ENCODE assay signal across 15 cellular contexts in genomic region chr3:59953104-59953503, GRCh38.
DNase-seq lines count a peak whose midpoint lies in the region; ATAC-seq lines count a peak whose summit lies in the region.
"Had no signal": no experiment of that assay in that cellular context is flagged by ENCODE, and none has a peak within 500 bp of the region (broad histone marks: within the 10 kb centered on the region; RNA-seq: fewer than 3 reads in every experiment).

No MANE protein-coding gene starts in this region.

- ATAC-seq in GM21529 (IDR thresholded peaks at IDR 0.05; ENCODE audit: unreplicated experiment): no peak

- peaks cover 58% of the 10 kb centered on the region for H3K36me3 Mint-ChIP-seq in activated naive CD4-positive, alpha-beta T cell treated with anti-CD3 and anti-CD28 coated beads, Interleukin-2, amount 50 U/mL, for 24 hours
- peaks cover 57% of the 10 kb centered on the region for H3K36me3 Mint-ChIP-seq in T-helper 2 cell treated with Interferon-gamma antibody and Interleukin-4, amounts not matched to agents 5 μg/mL and 100 μg/mL, for 36 hours (ENCODE audit: low read depth)
- peaks cover 65% of the 10 kb centered on the region for H3K36me3 Mint-ChIP-seq in activated T-helper 2 cell treated with anti-CD3 and anti-CD28 coated beads, Interferon-gamma antibody, Interleukin-2, Interleukin-4, amounts not matched to agents 10 μg/mL and 5 μg/mL and 100 μg/mL, durations not matched to agents 14 hours and 24 hours and 36 hours (ENCODE audit: low read depth)

- intact Hi-C loops in activated T-helper 2 cell treated with anti-CD3 and anti-CD28 coated beads, Interferon-gamma antibody, Interleukin-2, Interleukin-4, amounts not matched to agents 10 μg/mL and 5 μg/mL and 100 μg/mL, durations not matched to agents 14 hours and 24 hours and 36 hours (cut with micrococcal nuclease): no loop called here
- intact Hi-C loops in posterior vena cava (cut with DNase I): no loop called here

- H3K9me3 Mint-ChIP-seq in activated naive CD4-positive, alpha-beta T cell treated with anti-CD3 and anti-CD28 coated beads, Interleukin-2, amount 50 U/mL, for 24 hours: peaks cover 15% of the 10 kb centered on the region
- H3K9me3 Mint-ChIP-seq in T-helper 2 cell treated with Interferon-gamma antibody and Interleukin-4, amounts not matched to agents 5 μg/mL and 100 μg/mL, for 36 hours: peaks cover 32% of the 10 kb centered on the region
- H3K9me3 Mint-ChIP-seq in activated T-helper 2 cell treated with anti-CD3 and anti-CD28 coated beads, Interferon-gamma antibody, Interleukin-2, Interleukin-4, amounts not matched to agents 10 μg/mL and 5 μg/mL and 100 μg/mL, durations not matched to agents 14 hours and 24 hours and 36 hours: peaks cover 32% of the 10 kb centered on the region
- H3K9me3 Mint-ChIP-seq: H9 had no signal

- in situ Hi-C loops in ACHN (cut with HindIII; ENCODE audit: low pct_ligation_motif_present, low pct_unique_long_range_greater_than_20kb, low sequenced_read_pairs): no loop called here

- H3K27me3 Mint-ChIP-seq in activated naive CD4-positive, alpha-beta T cell treated with anti-CD3 and anti-CD28 coated beads, Interleukin-2, amount 50 U/mL, for 24 hours: no peaks in the 10 kb centered on the region
- no peaks in the 10 kb centered on the region for H3K27me3 Mint-ChIP-seq in T-helper 2 cell treated with Interferon-gamma antibody and Interleukin-4, amounts not matched to agents 5 μg/mL and 100 μg/mL, for 36 hours (ENCODE audit: low read depth)
- H3K27me3 Mint-ChIP-seq in activated T-helper 2 cell treated with anti-CD3 and anti-CD28 coated beads, Interferon-gamma antibody, Interleukin-2, Interleukin-4, amounts not matched to agents 10 μg/mL and 5 μg/mL and 100 μg/mL, durations not matched to agents 14 hours and 24 hours and 36 hours (ENCODE audit: low read depth): no peaks in the 10 kb centered on the region
- H3K27me3 Mint-ChIP-seq: CD4-positive, alpha-beta T cell had no signal

- peak overlapping the region; percentile 64 for H3K27ac Mint-ChIP-seq in activated naive CD4-positive, alpha-beta T cell treated with anti-CD3 and anti-CD28 coated beads, Interleukin-2, amount 50 U/mL, for 24 hours
- peak overlapping the region; percentile 19 for H3K27ac Mint-ChIP-seq in T-helper 2 cell treated with Interferon-gamma antibody and Interleukin-4, amounts not matched to agents 5 μg/mL and 100 μg/mL, for 36 hours
- peak overlapping the region; percentile 47 for H3K27ac Mint-ChIP-seq in activated T-helper 2 cell treated with anti-CD3 and anti-CD28 coated beads, Interferon-gamma antibody, Interleukin-2, Interleukin-4, amounts not matched to agents 10 μg/mL and 5 μg/mL and 100 μg/mL, durations not matched to agents 14 hours and 24 hours and 36 hours
- H3K27ac Mint-ChIP-seq: CD4-positive, alpha-beta T cell; H9 had no signal

- peaks cover 83% of the 10 kb centered on the region for H3K4me1 Mint-ChIP-seq in activated naive CD4-positive, alpha-beta T cell treated with anti-CD3 and anti-CD28 coated beads, Interleukin-2, amount 50 U/mL, for 24 hours
- peaks cover 12% of the 10 kb centered on the region for H3K4me1 Mint-ChIP-seq in T-helper 2 cell treated with Interferon-gamma antibody and Interleukin-4, amounts not matched to agents 5 μg/mL and 100 μg/mL, for 36 hours (ENCODE audit: low read depth)
- peaks cover 19% of the 10 kb centered on the region for H3K4me1 Mint-ChIP-seq in activated T-helper 2 cell treated with anti-CD3 and anti-CD28 coated beads, Interferon-gamma antibody, Interleukin-2, Interleukin-4, amounts not matched to agents 10 μg/mL and 5 μg/mL and 100 μg/mL, durations not matched to agents 14 hours and 24 hours and 36 hours (ENCODE audit: low read depth)

- no peak overlapping the region for H3K4me3 Mint-ChIP-seq in activated naive CD4-positive, alpha-beta T cell treated with anti-CD3 and anti-CD28 coated beads, Interleukin-2, amount 50 U/mL, for 24 hours
- no peak overlapping the region for H3K4me3 Mint-ChIP-seq in T-helper 2 cell treated with Interferon-gamma antibody and Interleukin-4, amounts not matched to agents 5 μg/mL and 100 μg/mL, for 36 hours
- no peak overlapping the region for H3K4me3 Mint-ChIP-seq in activated T-helper 2 cell treated with anti-CD3 and anti-CD28 coated beads, Interferon-gamma antibody, Interleukin-2, Interleukin-4, amounts not matched to agents 10 μg/mL and 5 μg/mL and 100 μg/mL, durations not matched to agents 14 hours and 24 hours and 36 hours (ENCODE audit: low read depth)
- H3K4me3 Mint-ChIP-seq: CD4-positive, alpha-beta T cell; H9 had no signal

- DNase-seq in activated naive CD4-positive, alpha-beta T cell treated with Interleukin-2 at 50 U/mL for 16 hours: no peak
- DNase-seq in T-helper 2 cell treated with Interferon-gamma antibody and Interleukin-4, amounts not matched to agents 5 μg/mL and 100 μg/mL, for 36 hours (ENCODE audit: low spot score): no peak
- DNase-seq in activated T-helper 2 cell treated with anti-CD3 and anti-CD28 coated beads, Interferon-gamma antibody, Interleukin-2, Interleukin-4, amounts not matched to agents 10 μg/mL and 5 μg/mL and 100 μg/mL, durations not matched to agents 14 hours and 24 hours and 36 hours (ENCODE audit: low spot score): no peak
- no peak for DNase-seq in ACHN
- no peak for DNase-seq in posterior vena cava (ENCODE audit: low spot score)
- DNase-seq: AML-193; Caco-2; CD4-positive, alpha-beta T cell; DMS153; DMS79; GDM1; GOT3; H9 had no signal
